Comparison of ENCODE assay signal across 18 cellular contexts in the genomic region with DNA sequence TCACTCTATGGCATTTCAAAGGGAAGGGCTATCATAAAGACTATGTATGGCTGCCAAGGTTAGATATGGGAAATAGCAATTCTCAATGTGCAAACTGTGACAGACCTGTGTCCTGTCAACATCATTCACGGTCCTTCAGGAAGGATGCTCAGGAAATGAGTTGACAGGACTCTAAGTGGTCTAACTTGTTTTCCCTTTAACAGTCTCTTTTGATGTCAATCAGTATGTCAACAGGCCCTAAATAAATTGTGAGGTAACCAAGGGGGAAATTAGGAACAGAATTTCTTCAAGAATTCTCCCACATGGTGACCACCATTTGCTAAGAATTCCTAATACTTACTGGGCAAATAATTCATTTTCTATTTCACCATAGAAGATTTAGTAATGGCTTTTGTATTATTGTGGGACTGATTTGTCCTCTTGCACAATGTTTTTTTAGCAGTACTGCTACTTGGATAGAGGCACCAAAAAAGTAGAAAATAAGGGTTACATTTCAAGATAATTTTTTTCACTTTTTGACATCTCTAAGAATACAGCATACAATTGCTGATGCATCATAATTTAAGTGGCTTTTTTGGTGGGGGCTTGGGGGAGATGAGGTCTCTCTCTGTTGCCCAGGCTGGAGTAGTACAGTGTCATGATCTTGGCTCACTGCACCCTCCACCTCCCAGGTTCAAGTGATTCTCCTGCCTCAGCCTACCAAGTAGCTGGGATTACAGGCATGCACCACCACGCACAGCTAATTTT.
DNase-seq lines count a peak whose midpoint lies in the region; ATAC-seq and TF ChIP-seq lines count a peak whose summit lies in the region.
"Had no signal": no experiment of that assay in that cellular context is flagged by ENCODE, and none has a peak within 500 bp of the region (broad histone marks: within the 10 kb centered on the region; RNA-seq: fewer than 3 reads in every experiment).

No MANE protein-coding gene starts in this region.

- H3K4me3 ChIP-seq in right cardiac atrium (ENCODE audit: low read length), result no peak overlapping the region
- H3K4me3 ChIP-seq in coronary artery, result no peak overlapping the region
- H3K4me3 ChIP-seq: SJCRH30, thyroid gland had no signal

- H3K27ac Mint-ChIP-seq in effector memory CD8-positive, alpha-beta T cell, result no peak overlapping the region
- H3K27ac Mint-ChIP-seq: activated T-helper 17 cell treated with anti-CD3 and anti-CD28 coated beads, Interleukin-2, amount 50 U/mL, for 72 hours had no signal

- DNase-seq in DMS153 (lab: John Stamatoyannopoulos, UW), result peak; percentile 90
- DNase-seq in NCI-H1105 (lab: John Stamatoyannopoulos, UW), result peak; percentile 23
- DNase-seq in SHP77 treated with DMSO at 0.1 percent for 48 hours (lab: John Stamatoyannopoulos, UW), result peak; percentile 45
- no peak for DNase-seq in right cardiac atrium
- no peak for DNase-seq in effector memory CD8-positive, alpha-beta T cell
- no peak for DNase-seq in coronary artery (ENCODE audit: low spot score)
- DNase-seq: activated CD4-positive, CD25-positive, alpha-beta regulatory T cell treated with anti-CD3 and anti-CD28 coated beads, Interleukin-2, amount 50 U/mL, for 72 hours; Caco-2; GF-D8; MM.1S; occipital lobe; SJCRH30; stimulated activated CD4-positive, alpha-beta T cell treated with anti-CD3 and anti-CD28 coated beads, Interleukin-4, amount 100 ng/mL, for 4 hours; thyroid gland had no signal

- no peak for TF ChIP-seq CTCF in coronary artery (IDR thresholded peaks at IDR 0.05)

- ATAC-seq in right cardiac atrium (peak; percentile 34 to 41), GM21723 (IDR thresholded peaks at IDR 0.05; ENCODE audit: unreplicated experiment) (no peak), HG02870 (IDR thresholded peaks at IDR 0.05; ENCODE audit: unreplicated experiment) (no peak)
- ATAC-seq in effector memory CD8-positive, alpha-beta T cell (replicated peaks), result no peak
- ATAC-seq: activated T-helper 17 cell treated with anti-CD3 and anti-CD28 coated beads, Interleukin-2, amount 50 U/mL, for 72 hours; left lobe of liver had no signal

- H3K9me3 Mint-ChIP-seq in effector memory CD8-positive, alpha-beta T cell, result peaks cover 0 to 8% of the 10 kb centered on the region in 2 donors

- no peaks in the 10 kb centered on the region for H3K9me3 ChIP-seq in right cardiac atrium (ENCODE audit: control insufficient read depth, low read length)
- H3K9me3 ChIP-seq: Caco-2, SJCRH30, thyroid gland had no signal

- intact Hi-C loops in right cardiac atrium (cut with DNase I), result no loop called here

- no peaks in the 10 kb centered on the region for H3K36me3 Mint-ChIP-seq in effector memory CD8-positive, alpha-beta T cell (ENCODE audit: insufficient read depth)

- no peak overlapping the region for H3K4me3 Mint-ChIP-seq in effector memory CD8-positive, alpha-beta T cell
- H3K4me3 Mint-ChIP-seq: activated T-helper 17 cell treated with anti-CD3 and anti-CD28 coated beads, Interleukin-2, amount 50 U/mL, for 72 hours had no signal

- no peaks in the 10 kb centered on the region for H3K4me1 ChIP-seq in right cardiac atrium (ENCODE audit: control insufficient read depth, insufficient read depth, low read length)
- H3K4me1 ChIP-seq: Caco-2, thyroid gland had no signal

- H3K27me3 ChIP-seq in right cardiac atrium (ENCODE audit: control insufficient read depth, insufficient read depth), result no peaks in the 10 kb centered on the region
- H3K27me3 ChIP-seq: SJCRH30, thyroid gland had no signal

- no peaks in the 10 kb centered on the region for H3K27me3 Mint-ChIP-seq in effector memory CD8-positive, alpha-beta T cell
- H3K27me3 Mint-ChIP-seq: activated T-helper 17 cell treated with anti-CD3 and anti-CD28 coated beads, Interleukin-2, amount 50 U/mL, for 72 hours had no signal

- H3K4me1 Mint-ChIP-seq in effector memory CD8-positive, alpha-beta T cell (ENCODE audit: low read depth in 2 of 2), result no peaks in the 10 kb centered on the region
- H3K4me1 Mint-ChIP-seq: activated T-helper 17 cell treated with anti-CD3 and anti-CD28 coated beads, Interleukin-2, amount 50 U/mL, for 72 hours had no signal

- H3K27ac ChIP-seq in right cardiac atrium (ENCODE audit: low read length) (peak overlapping the region; percentile 68), coronary artery (no peak overlapping the region)
- H3K27ac ChIP-seq: SJCRH30, thyroid gland had no signal

- 70% methylated on average over 2 of the region's 2 CpGs for WGBS in right cardiac atrium

Comparison
In these comparisons a context has a peak if more than half of its experiments do, and no peak if none do; other contexts are left out.
1. DNase-seq: peak in DMS153 (single experiment), NCI-H1105 (single experiment) and SHP77 treated with DMSO at 0.1 percent for 48 hours (single experiment); none in right cardiac atrium (0 of 3), effector memory CD8-positive, alpha-beta T cell (0 of 3) and coronary artery (single experiment).
2. ATAC-seq: peak in right cardiac atrium (2 of 2); none in effector memory CD8-positive, alpha-beta T cell (single experiment), GM21723 (single experiment) and HG02870 (single experiment).